8 cellular contexts compared by ENCODE assay signal in genomic region chr1:16980473-16981268, GRCh38. TPM values are rescaled to one million over a fixed set of nuclear protein-coding genes. Genes with fewer than 3 reads are reported as not detected.
DNase-seq lines count a peak whose midpoint lies in the region; TF ChIP-seq lines count a peak whose summit lies in the region.

Gene MFAP2 (minus strand): TSS chr1:16980620. CDS start chr1:16978273, 2,347 bp downstream.

- H3K27ac ChIP-seq in BLaER1 (peak within 1 kb of the TSS; percentile 79), endodermal cell (ENCODE audit: low read depth, low read length) (peak within 1 kb of the TSS; percentile 68), neural cell (ENCODE audit: low read length) (no peak within 1 kb of the TSS)

- H3K4me3 ChIP-seq in BLaER1: peak within 1 kb of the TSS; percentile 71
- H3K4me3 ChIP-seq in endodermal cell (ENCODE audit: low read length): peak within 1 kb of the TSS; percentile 92
- peak within 1 kb of the TSS; percentile 74 for H3K4me3 ChIP-seq in neural cell (ENCODE audit: low read length)

- H3F3A ChIP-seq in neural cell (ENCODE audit: insufficient read depth, low read length, poor library complexity, severe bottlenecking): no peaks in the 10 kb centered on the region

- TF ChIP-seq CTCF in endodermal cell (conservative IDR thresholded peaks at IDR 0.05): no peak
- TF ChIP-seq CTCF in neural cell (IDR thresholded peaks at IDR 0.05; ENCODE audit: poor library complexity, severe bottlenecking): no peak

- peaks cover 4% of the 10 kb centered on the region for H3K79me2 ChIP-seq in neural cell (replicated peaks; ENCODE audit: insufficient read depth, low read length)

- H3K4me1 ChIP-seq in BLaER1 (peaks cover 41% of the 10 kb centered on the region), endodermal cell (ENCODE audit: control insufficient read depth, insufficient read depth, low read length) (peaks cover 7% of the 10 kb centered on the region)

- H3K27me3 ChIP-seq in BLaER1 (peaks cover 19% of the 10 kb centered on the region), endodermal cell (ENCODE audit: control insufficient read depth, insufficient read depth, low read length, poor library complexity, severe bottlenecking) (no peaks in the 10 kb centered on the region), neural cell (ENCODE audit: insufficient read depth, low read depth, low read length) (peaks cover 4% of the 10 kb centered on the region)

- peak within 1 kb of the TSS; percentile 71 for H3K27ac Mint-ChIP-seq in endodermal cell

- H3K9ac ChIP-seq in BLaER1 (peak within 1 kb of the TSS; percentile 74), endodermal cell (ENCODE audit: extremely low read depth, low read length, poor library complexity, severe bottlenecking) (peak within 1 kb of the TSS; percentile 87), neural cell (ENCODE audit: low read length) (peak within 1 kb of the TSS; percentile 70)

- peaks cover 1% of the 10 kb centered on the region; the same call in 1 of the 2 replicates for H3K36me3 ChIP-seq in BLaER1
- peaks cover 19% of the 10 kb centered on the region for H3K36me3 ChIP-seq in endodermal cell (ENCODE audit: control insufficient read depth, insufficient read depth, low read length)
- H3K36me3 ChIP-seq in neural cell (ENCODE audit: insufficient read depth, low read length): no peaks in the 10 kb centered on the region

- H2AFZ ChIP-seq in neural cell (ENCODE audit: low read depth, low read length): peak within 1 kb of the TSS; percentile 27

- WGBS in endodermal cell (ENCODE audit: insufficient coverage in 1 of 2, insufficient read length in 1 of 2), 2 experiments: 11 to 29% methylated on average over 12 to 46 of the region's 53 CpGs

- TF ChIP-seq RAD21 in neural cell (conservative IDR thresholded peaks at IDR 0.05): no peak

- H3K9me3 Mint-ChIP-seq in endodermal cell: no peaks in the 10 kb centered on the region

- no peaks in the 10 kb centered on the region for H3K9me2 ChIP-seq in neural cell (ENCODE audit: insufficient read depth, low read length)

- H3K9me3 ChIP-seq in BLaER1 (no peaks in the 10 kb centered on the region), endodermal cell (ENCODE audit: control insufficient read depth, low read length) (no peaks in the 10 kb centered on the region), neural cell (ENCODE audit: low read length) (no peaks in the 10 kb centered on the region)

- DNase-seq in NCI-H1105 (lab: John Stamatoyannopoulos, UW): peak; percentile 29
- peak; percentile 86 for DNase-seq in endodermal cell
- no peak for DNase-seq in NCI-H774 (lab: John Stamatoyannopoulos, UW)
- DNase-seq in midbrain (lab: John Stamatoyannopoulos, UW): no peak
- no peak for DNase-seq in NCI-H128 (lab: John Stamatoyannopoulos, UW; ENCODE audit: unreplicated experiment)
- DNase-seq in NCI-H1436 treated with DMSO at 0.1 percent for 48 hours (lab: John Stamatoyannopoulos, UW): no peak

- H3K27me3 Mint-ChIP-seq in endodermal cell (ENCODE audit: insufficient read depth): no peaks in the 10 kb centered on the region

- peak within 1 kb of the TSS; percentile 97 for H3K4me2 ChIP-seq in BLaER1
- H3K4me2 ChIP-seq in neural cell (ENCODE audit: low read length): peak within 1 kb of the TSS; percentile 52

- H4K20me1 ChIP-seq in BLaER1 (peaks cover 25% of the 10 kb centered on the region), neural cell (ENCODE audit: insufficient read depth) (no peaks in the 10 kb centered on the region)

- H3K36me3 Mint-ChIP-seq in endodermal cell (ENCODE audit: low read depth): peaks cover 10% of the 10 kb centered on the region

- peaks cover 3% of the 10 kb centered on the region for H3K4me1 Mint-ChIP-seq in endodermal cell

- peak within 1 kb of the TSS; percentile 74 for H3K4me3 Mint-ChIP-seq in endodermal cell

- TF ChIP-seq EP300 in neural cell (conservative IDR thresholded peaks at IDR 0.05; ENCODE audit: poor library complexity, severe bottlenecking): no peak

TF ChIP-seq in neural cell, 6 proteins besides CTCF, POLR2A, EP300 and RAD21:
- TF ChIP-seq MXI1 (conservative IDR thresholded peaks at IDR 0.05; ENCODE audit: poor library complexity, severe bottlenecking): peak; percentile 36
- TF ChIP-seq SMC3 (conservative IDR thresholded peaks at IDR 0.05; ENCODE audit: poor library complexity): no peak

RNA-seq across cellular contexts. Expression of gene MFAP2, which starts in this region (rescaled TPM):
- total RNA-seq in endodermal cell: 100 to 1,000 TPM; 120 to 170 TPM
- 187 TPM for polyA plus RNA-seq in endodermal cell (2013, experiment 1 of 2)
- 180 TPM for polyA plus RNA-seq in endodermal cell (2013, experiment 2 of 2)
- polyA plus RNA-seq in neural cell: 68.4 and 80.8 TPM in 2 replicates
- polyA minus RNA-seq in neural cell: 15.1 and 25.4 TPM in 2 replicates

Comparison
In these comparisons a context has a peak if more than half of its experiments do, and no peak if none do; other contexts are left out.
1. DNase-seq: peak in NCI-H1105 (single experiment) and endodermal cell (single experiment); none in NCI-H774 (single experiment), midbrain (single experiment), NCI-H128 (single experiment) and NCI-H1436 treated with DMSO at 0.1 percent for 48 hours (single experiment).
2. Peak in every context shown above with its lines, with median percentiles within 50 percentile points of each other: H3K4me3 ChIP-seq and H3K9ac ChIP-seq.